In the genomic region with DNA sequence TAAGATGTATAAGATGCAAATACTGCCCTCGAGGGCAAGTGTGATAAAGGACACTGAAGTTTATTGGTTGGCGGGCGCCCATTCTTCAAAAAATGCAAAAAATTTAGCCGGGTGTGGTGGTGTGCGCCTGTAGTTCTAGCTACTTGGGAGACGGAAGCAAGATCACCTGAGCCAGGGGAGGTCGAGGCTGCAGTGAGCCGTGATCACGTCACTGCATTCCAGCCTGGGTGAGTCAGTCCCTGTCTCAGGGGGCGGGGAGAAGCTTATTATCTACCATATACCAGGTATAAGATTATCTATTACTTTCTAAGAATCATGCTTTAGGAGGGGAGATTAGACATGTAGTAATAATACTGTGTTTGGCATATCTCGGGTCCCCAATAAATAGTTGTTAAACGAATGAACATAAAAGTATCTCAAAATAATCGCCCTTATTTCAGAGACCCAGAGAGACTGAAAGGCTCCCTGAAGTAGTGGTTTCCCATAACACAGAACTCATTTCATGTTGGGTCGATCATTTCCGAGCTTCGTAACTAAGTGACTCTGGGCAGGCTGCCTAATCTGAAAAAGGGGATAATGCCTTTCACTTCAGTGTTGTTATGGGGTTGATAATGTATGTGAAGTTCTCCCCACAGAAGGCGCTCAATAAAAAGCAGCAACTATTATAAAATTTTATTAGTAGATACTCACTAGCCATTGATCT, we compare ENCODE assay signal across 8 cellular contexts. TPM values are rescaled to one million over a fixed set of nuclear protein-coding genes. Genes with fewer than 3 reads are reported as not detected.
A peak's percentile ranks its signal among the peaks of the same experiment; 100 is the strongest.
DNase-seq lines count a peak whose midpoint lies in the region; ATAC-seq and TF ChIP-seq lines count a peak whose summit lies in the region.

No MANE protein-coding gene starts in this region.

- H3K4me3 Mint-ChIP-seq in central memory CD8-positive, alpha-beta T cell, result peak overlapping the region; percentile 97
- peak overlapping the region; percentile 97 for H3K4me3 Mint-ChIP-seq in type B pancreatic cell

- no peaks in the 10 kb centered on the region for H3K9me3 ChIP-seq in ES-I3 (ENCODE audit: control insufficient read depth, insufficient read depth, low read length)
- no peaks in the 10 kb centered on the region for H3K9me3 ChIP-seq in PC-3 (ENCODE audit: low read length)

- peaks cover 13% of the 10 kb centered on the region for H4K20me1 ChIP-seq in PC-3 (ENCODE audit: low read length)

- H3K4me2 ChIP-seq in PC-3 (ENCODE audit: low read length), result peak overlapping the region; percentile 88

- ATAC-seq in PC-3, result no peak
- no peak for ATAC-seq in central memory CD8-positive, alpha-beta T cell (replicated peaks; ENCODE audit: extremely low read depth, poor library complexity, severe bottlenecking)
- ATAC-seq in HG03342 (IDR thresholded peaks at IDR 0.05; ENCODE audit: unreplicated experiment), result no peak

- peaks cover 35% of the 10 kb centered on the region for H3K4me1 Mint-ChIP-seq in central memory CD8-positive, alpha-beta T cell
- H3K4me1 Mint-ChIP-seq in type B pancreatic cell (ENCODE audit: unreplicated experiment), result peaks cover 20% of the 10 kb centered on the region

- H3K27ac Mint-ChIP-seq in central memory CD8-positive, alpha-beta T cell (ENCODE audit: low read depth), result peak overlapping the region; percentile 99
- H3K27ac Mint-ChIP-seq in type B pancreatic cell, result peak overlapping the region; percentile 98

- DNase-seq in PC-3, result peak; percentile 68
- no peak for DNase-seq in central memory CD8-positive, alpha-beta T cell (ENCODE audit: low spot score in 2 of 2)
- DNase-seq in mucosa of gallbladder (ENCODE audit: low spot score), result peak; percentile 17
- no peak for DNase-seq in type B pancreatic cell (ENCODE audit: extremely low spot score, unreplicated experiment)
- DNase-seq in NCI-H446 treated with DMSO at 0.1 percent for 48 hours (lab: John Stamatoyannopoulos, UW), result no peak
- no peak for DNase-seq in D341Med (ENCODE audit: low spot score)

- H3K9ac ChIP-seq in ES-I3 (ENCODE audit: low read depth, low read length) (peak overlapping the region; percentile 78), PC-3 (ENCODE audit: low read length) (peak overlapping the region; percentile 97)

- CTCF ChIA-PET in PC-3 (lab: Charles Lee), result interaction anchor here (1.6 kb wide), 1 partner anchor 14 kb away, joined by 6 read pairs; no protein-coding TSS in a partner anchor

- H3K9me2 ChIP-seq in PC-3 (replicated peaks; ENCODE audit: low read length), result no peaks in the 10 kb centered on the region

- H3K36me3 Mint-ChIP-seq in central memory CD8-positive, alpha-beta T cell (ENCODE audit: insufficient read depth), result peaks cover 13% of the 10 kb centered on the region
- peaks cover 3% of the 10 kb centered on the region for H3K36me3 Mint-ChIP-seq in type B pancreatic cell

- peaks cover 20% of the 10 kb centered on the region for H3K4me1 ChIP-seq in ES-I3 (ENCODE audit: insufficient read depth, low read length)
- H3K4me1 ChIP-seq in PC-3 (ENCODE audit: insufficient read depth, low read length), result peaks cover 48% of the 10 kb centered on the region

- H3K9me3 Mint-ChIP-seq in central memory CD8-positive, alpha-beta T cell, result no peaks in the 10 kb centered on the region
- no peaks in the 10 kb centered on the region for H3K9me3 Mint-ChIP-seq in type B pancreatic cell

- TF ChIP-seq CTCF in PC-3 (conservative IDR thresholded peaks at IDR 0.05; ENCODE audit: low read depth, low read length) (no peak), type B pancreatic cell (conservative IDR thresholded peaks at IDR 0.05) (no peak)

- no peaks in the 10 kb centered on the region for H3K36me3 ChIP-seq in ES-I3 (ENCODE audit: insufficient read depth, low read length)
- no peaks in the 10 kb centered on the region for H3K36me3 ChIP-seq in PC-3 (ENCODE audit: low read depth, low read length)

- no TSS peak for BruUV-seq in PC-3 (replicated peaks; lab: Mats Ljungman, UMichigan)

- H3F3A ChIP-seq in PC-3 (ENCODE audit: low read length, unreplicated experiment), result no peaks in the 10 kb centered on the region

- peak overlapping the region; percentile 86; the same call in 1 of the 2 replicates for H2AFZ ChIP-seq in PC-3 (ENCODE audit: low read length)

- H3K27me3 ChIP-seq in PC-3 (ENCODE audit: low read length), result no peaks in the 10 kb centered on the region

- H3K4me3 ChIP-seq in PC-3 (ENCODE audit: low read length), result peak overlapping the region; percentile 91

- H3K27ac ChIP-seq in PC-3 (ENCODE audit: low read length), result peak overlapping the region; percentile 82

- peaks cover 56% of the 10 kb centered on the region for H3K79me2 ChIP-seq in PC-3 (ENCODE audit: low read length)

- no peaks in the 10 kb centered on the region for H3K27me3 Mint-ChIP-seq in central memory CD8-positive, alpha-beta T cell
- H3K27me3 Mint-ChIP-seq in type B pancreatic cell, result no peaks in the 10 kb centered on the region

- intact Hi-C loops in PC-3 (cut with micrococcal nuclease), result no loop called here

- POLR2A ChIA-PET in PC-3 (lab: Charles Lee; ENCODE audit: unreplicated experiment), result interaction anchor here (0.5 to 0.6 kb wide), 3 partner anchors 40 to 1065 kb away, joined by 3 read pairs; partner anchors contain the start of gene PPM1G

RNA-seq across cellular contexts. Expression of gene SELENOI, which starts 1.2 kb away (rescaled TPM):
- total RNA-seq in PC-3 (2014; rRNA removed) (22.0 and 22.3 TPM in 2 replicates), mucosa of gallbladder (30.9 TPM), type B pancreatic cell (ENCODE audit: low replicate concordance) (38.8 and 44.9 TPM in 2 replicates)

RNA-seq across cellular contexts. Expression of gene ADGRF3, which starts 1.9 kb away (rescaled TPM):
- not detected in 2 replicates for total RNA-seq in PC-3 (2014; rRNA removed)
- 0.35 TPM for total RNA-seq in mucosa of gallbladder
- total RNA-seq in type B pancreatic cell (ENCODE audit: low replicate concordance), result 1.2 and 1.4 TPM in 2 replicates

RNA-seq across cellular contexts. Expression of gene DRC1, which starts 57.0 kb away (rescaled TPM):
- total RNA-seq in PC-3 (2014; rRNA removed) (not detected in 2 replicates), mucosa of gallbladder (0.40 TPM), type B pancreatic cell (ENCODE audit: low replicate concordance) (0.33 and 3.7 TPM in 2 replicates)

Comparison
In these comparisons a context has a peak if more than half of its experiments do, and no peak if none do; other contexts are left out.
1. DNase-seq: peak in PC-3 (single experiment) and mucosa of gallbladder (single experiment); none in central memory CD8-positive, alpha-beta T cell (0 of 2), type B pancreatic cell (single experiment), NCI-H446 treated with DMSO at 0.1 percent for 48 hours (single experiment) and D341Med (single experiment).